In the genomic region with DNA sequence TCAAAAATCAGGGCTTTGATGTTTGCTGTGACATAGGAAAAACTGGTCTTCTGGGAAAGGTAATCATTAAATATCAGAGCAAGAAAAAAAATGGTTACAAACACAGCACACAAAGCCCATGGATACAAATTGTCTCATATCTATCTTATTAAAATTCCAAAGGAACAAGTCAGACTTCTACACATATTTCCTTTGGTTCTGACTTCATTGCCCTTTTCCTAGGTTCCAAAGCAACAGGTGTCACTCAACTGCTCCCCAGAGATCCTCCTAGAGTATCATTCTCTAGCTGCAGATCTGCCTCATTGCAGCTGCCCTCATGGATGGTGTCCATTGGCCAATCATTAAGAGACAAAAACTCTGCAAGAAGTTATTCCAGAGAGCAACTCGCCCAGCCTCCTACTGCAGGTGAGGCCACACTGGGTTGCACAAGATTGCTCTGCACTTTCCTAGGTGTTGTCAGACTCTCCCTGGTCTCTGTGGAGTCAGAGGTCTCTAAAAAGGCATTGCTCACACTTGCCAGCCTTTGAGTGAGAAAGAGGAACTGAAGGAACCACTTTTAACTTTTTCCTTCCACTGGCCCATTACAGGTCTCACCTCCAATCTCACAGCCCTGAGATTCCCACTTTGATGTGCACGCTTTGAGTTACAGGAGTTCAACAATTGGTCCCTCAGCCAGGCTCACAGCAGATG, we compare ENCODE assay signal across 23 cellular contexts. TPM values are rescaled to one million over a fixed set of nuclear protein-coding genes. Genes with fewer than 3 reads are reported as not detected.
"Had no signal": no experiment of that assay in that cellular context is flagged by ENCODE, and none has a peak within 500 bp of the region (broad histone marks: within the 10 kb centered on the region; RNA-seq: fewer than 3 reads in every experiment).

No MANE protein-coding gene starts in this region.

- H3K27me3 ChIP-seq: breast epithelium, esophagus muscularis mucosa, gastrocnemius medialis had no signal

- H3K27ac Mint-ChIP-seq: activated CD4-positive, alpha-beta memory T cell treated with anti-CD3 and anti-CD28 coated beads, Interleukin-2, amount 10 ng/mL, durations not matched to agents 7 days and 5 days; activated CD4-positive, alpha-beta T cell treated with anti-CD3 and anti-CD28 coated beads, Interleukin-2, amount 10 ng/mL, durations not matched to agents 24 days and 14 days; activated naive CD4-positive, alpha-beta T cell treated with anti-CD3 and anti-CD28 coated beads for 36 hours; activated naive CD8-positive, alpha-beta T cell treated with anti-CD3 and anti-CD28 coated beads, Interleukin-2, amount 10 ng/mL, durations not matched to agents 7 days and 5 days; activated T-cell treated with anti-CD3 and anti-CD28 coated beads, Interleukin-2, amount 50 U/mL, for 72 hours; natural killer cell treated with Interleukin-12 subunit alpha and Interleukin-12 subunit beta and Interleukin-15 and Interleukin-18, amount 100 ng/mL, for 72 hours had no signal

- H3K4me3 ChIP-seq: breast epithelium, coronary artery, esophagus muscularis mucosa, gastrocnemius medialis, skin epidermis, thoracic aorta had no signal

- H3K9me3 Mint-ChIP-seq: activated CD4-positive, alpha-beta memory T cell treated with anti-CD3 and anti-CD28 coated beads, Interleukin-2, amount 10 ng/mL, durations not matched to agents 7 days and 5 days; activated CD4-positive, alpha-beta T cell treated with anti-CD3 and anti-CD28 coated beads, Interleukin-2, amount 10 ng/mL, durations not matched to agents 24 days and 14 days; activated naive CD4-positive, alpha-beta T cell treated with anti-CD3 and anti-CD28 coated beads for 36 hours; activated naive CD8-positive, alpha-beta T cell treated with anti-CD3 and anti-CD28 coated beads, Interleukin-2, amount 10 ng/mL, durations not matched to agents 7 days and 5 days; activated T-cell treated with anti-CD3 and anti-CD28 coated beads, Interleukin-2, amount 50 U/mL, for 72 hours; natural killer cell treated with Interleukin-12 subunit alpha and Interleukin-12 subunit beta and Interleukin-15 and Interleukin-18, amount 100 ng/mL, for 72 hours had no signal

- H3K27ac ChIP-seq: breast epithelium, coronary artery, esophagus muscularis mucosa, gastrocnemius medialis, skin epidermis, thoracic aorta had no signal

- H3K4me1 ChIP-seq: breast epithelium, esophagus muscularis mucosa had no signal

- H3K36me3 ChIP-seq: breast epithelium, gastrocnemius medialis, thoracic aorta had no signal

- H3K27me3 Mint-ChIP-seq: activated CD4-positive, alpha-beta memory T cell treated with anti-CD3 and anti-CD28 coated beads, Interleukin-2, amount 10 ng/mL, durations not matched to agents 7 days and 5 days; activated CD4-positive, alpha-beta T cell treated with anti-CD3 and anti-CD28 coated beads, Interleukin-2, amount 10 ng/mL, durations not matched to agents 24 days and 14 days; natural killer cell treated with Interleukin-12 subunit alpha and Interleukin-12 subunit beta and Interleukin-15 and Interleukin-18, amount 100 ng/mL, for 72 hours had no signal

- H3K9me3 ChIP-seq: breast epithelium, esophagus muscularis mucosa, gastrocnemius medialis, thoracic aorta had no signal

- DNase-seq: activated CD4-positive, alpha-beta memory T cell treated with anti-CD3 and anti-CD28 coated beads, Interleukin-2, amount 10 ng/mL, durations not matched to agents 7 days and 5 days; activated CD4-positive, alpha-beta T cell treated with anti-CD3 and anti-CD28 coated beads, Interleukin-2, amount 10 ng/mL, durations not matched to agents 24 days and 14 days; activated effector memory CD4-positive, alpha-beta T cell treated with Interleukin-2 at 50 U/mL for 16 hours; activated naive CD4-positive, alpha-beta T cell treated with anti-CD3 and anti-CD28 coated beads for 36 hours; activated naive CD8-positive, alpha-beta T cell treated with anti-CD3 and anti-CD28 coated beads, Interleukin-2, amount 10 ng/mL, durations not matched to agents 7 days and 5 days; activated T-cell treated with anti-CD3 and anti-CD28 coated beads, Interleukin-2, amount 50 U/mL, for 72 hours; amniotic stem cell; gastrocnemius medialis; hypothalamus; midbrain; right cardiac atrium; stimulated activated CD4-positive, alpha-beta T cell treated with anti-CD3 and anti-CD28 coated beads, Interleukin-2, amount 100 ng/mL, for 24 hours had no signal

- H3K4me3 Mint-ChIP-seq: activated CD4-positive, alpha-beta memory T cell treated with anti-CD3 and anti-CD28 coated beads, Interleukin-2, amount 10 ng/mL, durations not matched to agents 7 days and 5 days; activated CD4-positive, alpha-beta T cell treated with anti-CD3 and anti-CD28 coated beads, Interleukin-2, amount 10 ng/mL, durations not matched to agents 24 days and 14 days; activated naive CD4-positive, alpha-beta T cell treated with anti-CD3 and anti-CD28 coated beads for 36 hours; activated naive CD8-positive, alpha-beta T cell treated with anti-CD3 and anti-CD28 coated beads, Interleukin-2, amount 10 ng/mL, durations not matched to agents 7 days and 5 days; activated T-cell treated with anti-CD3 and anti-CD28 coated beads, Interleukin-2, amount 50 U/mL, for 72 hours; natural killer cell treated with Interleukin-12 subunit alpha and Interleukin-12 subunit beta and Interleukin-15 and Interleukin-18, amount 100 ng/mL, for 72 hours had no signal

- H3K4me1 Mint-ChIP-seq: activated CD4-positive, alpha-beta memory T cell treated with anti-CD3 and anti-CD28 coated beads, Interleukin-2, amount 10 ng/mL, durations not matched to agents 7 days and 5 days had no signal

- ATAC-seq: activated CD4-positive, CD25-positive, alpha-beta regulatory T cell treated with anti-CD3 and anti-CD28 coated beads, Interleukin-2, amount 50 U/mL, for 24 hours; activated T-cell treated with anti-CD3 and anti-CD28 coated beads, Interleukin-2, amount 50 U/mL, for 72 hours; natural killer cell treated with Interleukin-12 subunit alpha and Interleukin-12 subunit beta and Interleukin-15 and Interleukin-18, amount 100 ng/mL, for 72 hours; right cardiac atrium had no signal

RNA-seq across cellular contexts. Expression of gene DRICH1, which starts 5.7 kb away (rescaled TPM):
- total RNA-seq: gastrocnemius medialis, thoracic aorta had no signal
- polyA plus RNA-seq: liver had no signal

RNA-seq across cellular contexts. Expression of gene IGLL1, which starts 46.3 kb away (rescaled TPM):
- total RNA-seq: activated CD4-positive, alpha-beta T cell treated with anti-CD3 and anti-CD28 coated beads, Interleukin-2, amount 10 ng/mL, durations not matched to agents 24 days and 14 days; activated naive CD4-positive, alpha-beta T cell treated with anti-CD3 and anti-CD28 coated beads for 36 hours; activated naive CD8-positive, alpha-beta T cell treated with anti-CD3 and anti-CD28 coated beads, Interleukin-2, amount 10 ng/mL, durations not matched to agents 7 days and 5 days; activated T-cell treated with anti-CD3 and anti-CD28 coated beads, Interleukin-2, amount 50 U/mL, for 72 hours; breast epithelium; esophagus muscularis mucosa; gastrocnemius medialis; natural killer cell treated with Interleukin-12 subunit alpha and Interleukin-12 subunit beta and Interleukin-15 and Interleukin-18, amount 100 ng/mL, for 72 hours; osteocyte; pulmonary artery endothelial cell; right cardiac atrium; thoracic aorta; urinary bladder had no signal
- polyA plus RNA-seq: liver, right cardiac atrium, urinary bladder had no signal
